In genomic region chr1:185646202-185646683, GRCh38 we compare ENCODE assay signal across 8 cellular contexts.
DNase-seq lines count a peak whose midpoint lies in the region; ATAC-seq, FAIRE-seq and TF ChIP-seq lines count a peak whose summit lies in the region.

No MANE protein-coding gene starts in this region.

- H3K79me2 ChIP-seq in OCI-LY3 (ENCODE audit: low read length) (no peaks in the 10 kb centered on the region), H1 (ENCODE audit: control insufficient read depth in 1 of 2, insufficient read depth in 2 of 2, low read length in 2 of 2) (no peaks in the 10 kb centered on the region)

- peak; percentile 95 for FAIRE-seq in H54 (lab: Jason Lieb, UNC)
- peak; percentile 95 for FAIRE-seq in H1 (lab: Jason Lieb, UNC)

- H3K23me2 ChIP-seq in H1 (ENCODE audit: low read depth, low read length): no peaks in the 10 kb centered on the region

- 13% methylated on average over 3 of the region's 3 CpGs; no CpG with 5 or more reads in 1 of the 2 experiments for WGBS in H1 (ENCODE audit: extremely low coverage in 1 of 2, insufficient coverage in 1 of 2, insufficient read length in 1 of 2, insufficient replicate concordance in 2 of 2, low coverage in 1 of 2, low lambda C conversion rate in 2 of 2, missing lambda C conversion rate in 1 of 2), 2 experiments

- H3K9me3 ChIP-seq in OCI-LY3 (ENCODE audit: insufficient read depth, low read length): peaks cover 23% of the 10 kb centered on the region
- peaks cover 23 to 26% of the 10 kb centered on the region in 2 experiments for H3K9me3 ChIP-seq in H1 (ENCODE audit: insufficient read depth in 2 of 2, low read depth in 1 of 2, low read length in 1 of 2)

- 0 out of 3 replicates have a peak, but pooled peaks of 1 of the 2 experiments have one; percentile 60 for TF ChIP-seq EP300 in H1 (IDR thresholded peaks at IDR 0.05; ENCODE audit: borderline replicate concordance in 1 of 2, low read depth in 2 of 2, low read length in 2 of 2)

- TF ChIP-seq POLR2A in H54 (IDR thresholded peaks at IDR 0.05; ENCODE audit: low read depth, low read length) (no peak), H1 (IDR thresholded peaks at IDR 0.05; ENCODE audit: control extremely low read depth in 1 of 2, low read depth in 2 of 2, low read length in 2 of 2) (peak in 1 of 2 experiments; percentile 43; a peak in 1 of 3 replicates)

- intact Hi-C loops in activated T-helper 1 cell treated with anti-CD3 and anti-CD28 coated beads, Interleukin-12 subunit alpha, Interleukin-12 subunit beta, Interleukin-2, Interleukin-4 antibody, amounts not matched to agents 30 ng/mL and 10 ng/mL and 1 ng/mL, durations not matched to agents 14 hours and 24 hours and 36 hours (cut with micrococcal nuclease): no loop called here

- H3K9ac ChIP-seq in OCI-LY3 (ENCODE audit: low read length) (peak overlapping the region; percentile 78), H1 (replicated peaks in 1 of 4; ENCODE audit: extremely low read depth in 1 of 4, low read depth in 3 of 4, low read length in 3 of 4) (no peak overlapping the region)

- no peaks in the 10 kb centered on the region for H3K27me3 Mint-ChIP-seq in memory B cell
- no peaks in the 10 kb centered on the region for H3K27me3 Mint-ChIP-seq in activated T-helper 1 cell treated with anti-CD3 and anti-CD28 coated beads, Interleukin-12 subunit alpha, Interleukin-12 subunit beta, Interleukin-2, Interleukin-4 antibody, amounts not matched to agents 30 ng/mL and 10 ng/mL and 1 ng/mL, durations not matched to agents 14 hours and 24 hours and 36 hours (ENCODE audit: insufficient read depth)

- no peak overlapping the region for H4K8ac ChIP-seq in H1 (ENCODE audit: extremely low read depth, insufficient read depth, low read length)

- ATAC-seq in memory B cell (ENCODE audit: low read depth): no peak

- no peak overlapping the region for H3K23ac ChIP-seq in H1 (ENCODE audit: insufficient read length)

- CTCF ChIA-PET in H1 (lab: Charles Lee; ENCODE audit: partially characterized antibody): interaction anchor here (0.7 to 3.5 kb wide), 9 partner anchors 9 to 315 kb away, joined by 3 to 20 read pairs (median 4); no protein-coding TSS in a partner anchor

- H4K5ac ChIP-seq in H1 (ENCODE audit: insufficient read length, low read depth, low read length): peak overlapping the region; percentile 84

- H4K20me1 ChIP-seq in OCI-LY3 (ENCODE audit: insufficient read depth, low read length) (no peaks in the 10 kb centered on the region), H1 (replicated peaks in 1 of 2; ENCODE audit: control insufficient read depth in 1 of 2, insufficient read depth in 2 of 2, low read length in 2 of 2) (no peaks in the 10 kb centered on the region)

- H3K36me3 Mint-ChIP-seq in memory B cell: peaks cover 5% of the 10 kb centered on the region
- peaks cover 20% of the 10 kb centered on the region for H3K36me3 Mint-ChIP-seq in activated T-helper 1 cell treated with anti-CD3 and anti-CD28 coated beads, Interleukin-12 subunit alpha, Interleukin-12 subunit beta, Interleukin-2, Interleukin-4 antibody, amounts not matched to agents 30 ng/mL and 10 ng/mL and 1 ng/mL, durations not matched to agents 14 hours and 24 hours and 36 hours (ENCODE audit: low read depth)

- no peak overlapping the region for H2AK5ac ChIP-seq in H1 (ENCODE audit: low read depth, low read length)

- peak overlapping the region; percentile 3; the same call in 1 of the 2 replicates for H3K18ac ChIP-seq in H1 (ENCODE audit: extremely low read depth, low read length)

- TF ChIP-seq CTCF in OCI-LY3 (IDR thresholded peaks at IDR 0.05; ENCODE audit: low read depth, low read length): no peak
- TF ChIP-seq CTCF in H1 (IDR thresholded peaks at IDR 0.05; ENCODE audit: control extremely low read depth in 1 of 3, insufficient read depth in 1 of 3, low read depth in 1 of 3, low read length in 3 of 3): no peak

- no peak overlapping the region for H3K56ac ChIP-seq in H1 (replicated peaks; ENCODE audit: insufficient read length, low read depth, low read length)

- peak overlapping the region; percentile 76 for H3K4me2 ChIP-seq in OCI-LY3 (ENCODE audit: low read length)
- peak overlapping the region; percentile 1 to 49; a peak in 2 of 4 replicates for H3K4me2 ChIP-seq in H1 (ENCODE audit: insufficient read depth in 1 of 2, low read depth in 2 of 2, low read length in 2 of 2)

- H3K36me3 ChIP-seq in OCI-LY3 (replicated peaks; ENCODE audit: low read depth, low read length): peaks cover 33% of the 10 kb centered on the region
- H3K36me3 ChIP-seq in H1 (ENCODE audit: control insufficient read depth in 2 of 4, insufficient read depth in 4 of 4, low read length in 3 of 4): peaks cover 0 to 11% (median 3%) of the 10 kb centered on the region in 4 experiments; a peak in 3 of 8 replicates

- DNase-seq in 8988T (peak; percentile 53), H54 (ENCODE audit: insufficient read length, low spot score) (peak; percentile 54), H1 (ENCODE audit: low read depth in 1 of 2, low spot score in 2 of 2) (peak in 1 of 2 experiments; percentile 83), memory B cell (ENCODE audit: low spot score in 2 of 2) (no peak), MV-4-11 (lab: John Stamatoyannopoulos, UW) (no peak), NOMO-1 treated with dmso at 0.1 percent for 144 hours (lab: John Stamatoyannopoulos, UW; ENCODE audit: unreplicated experiment) (no peak)
- no peak for DNase-seq in activated T-helper 1 cell treated with anti-CD3 and anti-CD28 coated beads, Interleukin-12 subunit alpha, Interleukin-12 subunit beta, Interleukin-2, Interleukin-4 antibody, amounts not matched to agents 30 ng/mL and 10 ng/mL and 1 ng/mL, durations not matched to agents 14 hours and 24 hours and 36 hours (ENCODE audit: low spot score)

- POLR2A ChIA-PET in H1 (lab: Charles Lee; ENCODE audit: partially characterized antibody): interaction anchor here (0.8 to 1.3 kb wide), 4 partner anchors 11 to 330 kb away, joined by 3 to 5 read pairs (median 3); partner anchors contain the start of gene IVNS1ABP

- H3K4ac ChIP-seq in H1 (replicated peaks; ENCODE audit: insufficient read length, low read depth, low read length): no peak overlapping the region

- no peak overlapping the region for H3K14ac ChIP-seq in H1 (ENCODE audit: insufficient read length)

- H3K4me3 ChIP-seq in OCI-LY3 (ENCODE audit: low read length) (peak overlapping the region; percentile 52), H1 (ENCODE audit: extremely low read depth in 1 of 4, insufficient read depth in 2 of 4, low read depth in 3 of 4, low read length in 4 of 4) (peak overlapping the region in 1 of 4 experiments; percentile 45; a peak in 1 of 8 replicates)

- H3K27ac ChIP-seq in OCI-LY3 (ENCODE audit: low read length): peak overlapping the region; percentile 93
- H3K27ac ChIP-seq in H1 (ENCODE audit: low read depth, low read length): peak overlapping the region; percentile 66; the same call in 1 of the 2 replicates

- no peak overlapping the region for H2BK15ac ChIP-seq in H1 (ENCODE audit: low read length)

- H3K9me3 Mint-ChIP-seq in memory B cell: peaks cover 9% of the 10 kb centered on the region
- peaks cover 28% of the 10 kb centered on the region for H3K9me3 Mint-ChIP-seq in activated T-helper 1 cell treated with anti-CD3 and anti-CD28 coated beads, Interleukin-12 subunit alpha, Interleukin-12 subunit beta, Interleukin-2, Interleukin-4 antibody, amounts not matched to agents 30 ng/mL and 10 ng/mL and 1 ng/mL, durations not matched to agents 14 hours and 24 hours and 36 hours

- TF ChIP-seq RAD21 in H1 (IDR thresholded peaks at IDR 0.05 in 1 of 2, conservative IDR thresholded peaks at IDR 0.05 in 1 of 2; ENCODE audit: low read depth in 2 of 2, low read length in 2 of 2): 0 out of 4 replicates have a peak, but pooled peaks of 1 of the 2 experiments have one; percentile 13

- no peak overlapping the region for H2BK12ac ChIP-seq in H1 (ENCODE audit: low read depth, low read length)

- no peak overlapping the region for H2BK20ac ChIP-seq in H1 (ENCODE audit: low read length)

- H3K27me3 ChIP-seq in OCI-LY3 (ENCODE audit: low read depth, low read length) (no peaks in the 10 kb centered on the region), H1 (replicated peaks in 1 of 4; ENCODE audit: control insufficient read depth in 3 of 4, extremely low read depth in 1 of 4, insufficient read depth in 3 of 4, low read length in 3 of 4) (no peaks in the 10 kb centered on the region)

- H3K79me1 ChIP-seq in H1 (ENCODE audit: low read depth, low read length): no peaks in the 10 kb centered on the region

- peak overlapping the region; percentile 42 for H3K27ac Mint-ChIP-seq in memory B cell
- no peak overlapping the region for H3K27ac Mint-ChIP-seq in activated T-helper 1 cell treated with anti-CD3 and anti-CD28 coated beads, Interleukin-12 subunit alpha, Interleukin-12 subunit beta, Interleukin-2, Interleukin-4 antibody, amounts not matched to agents 30 ng/mL and 10 ng/mL and 1 ng/mL, durations not matched to agents 14 hours and 24 hours and 36 hours

- peaks cover 7% of the 10 kb centered on the region for H3K4me1 Mint-ChIP-seq in memory B cell
- peaks cover 45% of the 10 kb centered on the region for H3K4me1 Mint-ChIP-seq in activated T-helper 1 cell treated with anti-CD3 and anti-CD28 coated beads, Interleukin-12 subunit alpha, Interleukin-12 subunit beta, Interleukin-2, Interleukin-4 antibody, amounts not matched to agents 30 ng/mL and 10 ng/mL and 1 ng/mL, durations not matched to agents 14 hours and 24 hours and 36 hours (ENCODE audit: low read depth)

- H2BK120ac ChIP-seq in H1 (replicated peaks; ENCODE audit: low read depth, low read length): no peak overlapping the region

- no peak overlapping the region for H4K91ac ChIP-seq in H1 (replicated peaks; ENCODE audit: insufficient read length, low read length)

- no peak overlapping the region for H3K4me3 Mint-ChIP-seq in memory B cell
- H3K4me3 Mint-ChIP-seq in activated T-helper 1 cell treated with anti-CD3 and anti-CD28 coated beads, Interleukin-12 subunit alpha, Interleukin-12 subunit beta, Interleukin-2, Interleukin-4 antibody, amounts not matched to agents 30 ng/mL and 10 ng/mL and 1 ng/mL, durations not matched to agents 14 hours and 24 hours and 36 hours: no peak overlapping the region

- H3K4me1 ChIP-seq in OCI-LY3 (ENCODE audit: low read length) (peaks cover 56% of the 10 kb centered on the region), H1 (replicated peaks in 1 of 4; ENCODE audit: control insufficient read depth in 3 of 4, insufficient read depth in 4 of 4, low read length in 3 of 4) (peaks cover 0 to 13% (median 6%) of the 10 kb centered on the region in 4 experiments; a peak in 4 of 7 replicates)

- no peak overlapping the region for H2BK5ac ChIP-seq in H1 (ENCODE audit: low read depth, low read length)

- peak overlapping the region; percentile 19 for H2AFZ ChIP-seq in OCI-LY3 (ENCODE audit: low read depth, low read length)
- H2AFZ ChIP-seq in H1 (ENCODE audit: low read length): no peak overlapping the region; the same call in 1 of the 2 replicates

TF ChIP-seq in H1, 55 proteins besides CTCF, POLR2A, EP300 and RAD21 (continues in another document):
- TF ChIP-seq SP1 (IDR thresholded peaks at IDR 0.05; ENCODE audit: low read depth, low read length): peak; percentile 60; the same call in 1 of the 2 replicates

Comparison
In these comparisons a context has a peak if more than half of its experiments do, and no peak if none do; other contexts are left out.
1. DNase-seq: peak in 8988T (single experiment) and H54 (single experiment); none in memory B cell (0 of 2), MV-4-11 (single experiment), NOMO-1 treated with dmso at 0.1 percent for 144 hours (single experiment) and activated T-helper 1 cell treated with anti-CD3 and anti-CD28 coated beads, Interleukin-12 subunit alpha, Interleukin-12 subunit beta, Interleukin-2, Interleukin-4 antibody, amounts not matched to agents 30 ng/mL and 10 ng/mL and 1 ng/mL, durations not matched to agents 14 hours and 24 hours and 36 hours (single experiment).